Comparison of ENCODE assay signal across 10 cellular contexts in genomic region chr12:55718650-55719275, GRCh38. TPM values are rescaled to one million over a fixed set of nuclear protein-coding genes. Genes with fewer than 3 reads are reported as not detected.
DNase-seq lines count a peak whose midpoint lies in the region; ATAC-seq, FAIRE-seq and TF ChIP-seq lines count a peak whose summit lies in the region.
"Had no signal": no experiment of that assay in that cellular context is flagged by ENCODE, and none has a peak within 500 bp of the region (broad histone marks: within the 10 kb centered on the region; RNA-seq: fewer than 3 reads in every experiment).

No MANE protein-coding gene starts in this region.

- H3K79me2 ChIP-seq in hepatocyte = peaks cover 38% of the 10 kb centered on the region

- H3K27me3 ChIP-seq in WERI-Rb-1 (ENCODE audit: insufficient read depth, low read depth, severe bottlenecking) (no peaks in the 10 kb centered on the region), hepatocyte (no peaks in the 10 kb centered on the region), small intestine (ENCODE audit: control insufficient read depth in 2 of 2, insufficient read depth in 2 of 2, low read length in 2 of 2) (no peaks in the 10 kb centered on the region)

- WGBS in hepatocyte (ENCODE audit: low lambda C conversion rate, missing lambda C conversion rate) = 83% methylated on average over 4 of the region's 4 CpGs
- WGBS in small intestine, 3 donors = 69 to 80% (median 72%) methylated on average over 4 of the region's 4 CpGs

- H3K4me1 ChIP-seq in hepatocyte (ENCODE audit: insufficient read depth) (peaks cover 30% of the 10 kb centered on the region), small intestine (ENCODE audit: control insufficient read depth in 2 of 2, insufficient read depth in 1 of 2, low read depth in 1 of 2, low read length in 1 of 2) (peaks cover 8 to 11% of the 10 kb centered on the region in 2 donors)

- no peak overlapping the region for H3K4me2 ChIP-seq in hepatocyte

- no peak for ATAC-seq in HG03280 (IDR thresholded peaks at IDR 0.05; ENCODE audit: unreplicated experiment)
- no peak for ATAC-seq in GM21737 (IDR thresholded peaks at IDR 0.05; ENCODE audit: unreplicated experiment)

- peak overlapping the region; percentile 8; the same call in 1 of the 2 replicates for H3K4me3 ChIP-seq in HFF-Myc (replicated peaks; ENCODE audit: low read depth, low read length)
- 0 out of 2 replicates have a peak overlapping the region, but pooled peaks have one; percentile 5 for H3K4me3 ChIP-seq in WERI-Rb-1 (ENCODE audit: low read depth, low read length)
- H3K4me3 ChIP-seq in hepatocyte = no peak overlapping the region
- H3K4me3 ChIP-seq in small intestine (ENCODE audit: low read depth in 1 of 2, low read length in 2 of 2) = no peak overlapping the region

- H3K9me3 ChIP-seq in WERI-Rb-1 (ENCODE audit: severe bottlenecking) (no peaks in the 10 kb centered on the region), hepatocyte (ENCODE audit: low read depth) (no peaks in the 10 kb centered on the region), small intestine (ENCODE audit: control insufficient read depth, low read depth) (no peaks in the 10 kb centered on the region)

- no peaks in the 10 kb centered on the region for H4K20me1 ChIP-seq in hepatocyte (ENCODE audit: insufficient read depth, poor library complexity, severe bottlenecking)

- no peak for FAIRE-seq in small intestine (lab: Jason Lieb, UNC)

- TF ChIP-seq CTCF in HFF-Myc (IDR thresholded peaks at IDR 0.05; ENCODE audit: low read depth, low read length, missing control alignments) = no peak
- no peak for TF ChIP-seq CTCF in WERI-Rb-1 (IDR thresholded peaks at IDR 0.05; ENCODE audit: low read depth, low read length)
- no peak for TF ChIP-seq CTCF in hepatocyte (IDR thresholded peaks at IDR 0.05; ENCODE audit: poor library complexity)

- H3K27ac ChIP-seq in WERI-Rb-1 (peak overlapping the region; percentile 81), hepatocyte (peak overlapping the region; percentile 84), small intestine (ENCODE audit: low read depth in 1 of 2, low read length in 1 of 2) (peak overlapping the region; percentile 90 to 91)

- no peak overlapping the region for H2AFZ ChIP-seq in hepatocyte

- DNase-seq in HFF-Myc (ENCODE audit: extremely low read depth, low read depth) (no peak), WERI-Rb-1 (no peak), hepatocyte (ENCODE audit: low spot score) (no peak), small intestine (no peak), medulla oblongata (ENCODE audit: extremely low spot score) (no peak), ecto neural progenitor cell (ENCODE audit: low spot score) (no peak)
- DNase-seq: activated CD4-positive, alpha-beta T cell treated with anti-CD3 and anti-CD28 coated beads for 1 hour; NCI-H1417 treated with DMSO at 0.1 percent for 48 hours had no signal

- peaks cover 17% of the 10 kb centered on the region for H3K36me3 ChIP-seq in WERI-Rb-1
- no peaks in the 10 kb centered on the region for H3K36me3 ChIP-seq in hepatocyte (replicated peaks; ENCODE audit: insufficient read depth, low read depth)
- no peaks in the 10 kb centered on the region for H3K36me3 ChIP-seq in small intestine (ENCODE audit: control insufficient read depth in 2 of 2, insufficient read depth in 2 of 2, low read length in 2 of 2)

- no peaks in the 10 kb centered on the region for H3K9me2 ChIP-seq in hepatocyte (replicated peaks; ENCODE audit: insufficient read depth)

RNA-seq across cellular contexts. Expression of gene RDH5, which starts 1.4 kb away (rescaled TPM):
- total RNA-seq in hepatocyte = 36.2 and 48.7 TPM in 2 replicates
- polyA plus RNA-seq in hepatocyte (38.0 and 43.7 TPM in 2 replicates), small intestine (10 to 100 TPM; 19.2 to 79.8 (median 44.0) TPM)

RNA-seq across cellular contexts. Expression of gene BLOC1S1, which starts 2.9 kb away (rescaled TPM):
- 159 and 177 TPM in 2 replicates for total RNA-seq in hepatocyte
- polyA plus RNA-seq in hepatocyte (227 and 236 TPM in 2 replicates), small intestine (100 to 1,000 TPM; 291 to 688 (median 576) TPM)

RNA-seq across cellular contexts. Expression of gene CD63, which starts 10.0 kb away (rescaled TPM):
- 1,401 and 1,504 TPM in 2 replicates for total RNA-seq in hepatocyte
- polyA plus RNA-seq in hepatocyte = 2,624 and 2,749 TPM in 2 replicates
- polyA plus RNA-seq in small intestine = 100 to 1,000 TPM; 561 to 710 (median 694) TPM

RNA-seq across cellular contexts. Expression of gene ITGA7, which starts 11.1 kb away (rescaled TPM):
- total RNA-seq in hepatocyte = 13.0 and 15.2 TPM in 2 replicates
- polyA plus RNA-seq in hepatocyte (18.9 and 22.8 TPM in 2 replicates), small intestine (10 to 100 TPM in 2 of 3 donors, 1 to 10 TPM in 1; 6.3 to 81.6 (median 24.4) TPM)

RNA-seq across cellular contexts. Expression of gene GDF11, which starts 24.2 kb away (rescaled TPM):
- total RNA-seq in hepatocyte = 7.9 and 10.8 TPM in 2 replicates
- polyA plus RNA-seq in hepatocyte (3.7 and 4.1 TPM in 2 replicates), small intestine (1 to 10 TPM in 2 of 3 donors, under 1 TPM in 1; 0.22 to 2.7 (median 2.2) TPM)

Comparison
In these comparisons a context has a peak if more than half of its experiments do, and no peak if none do; other contexts are left out.
1. H3K4me3 ChIP-seq: peak in HFF-Myc (single experiment) and WERI-Rb-1 (single experiment); none in hepatocyte (single experiment) and small intestine (0 of 2).
2. Peak in every context shown above with its lines, with median percentiles within 50 percentile points of each other: H3K27ac ChIP-seq.